ENCODE assay signal across 38 cellular contexts in the genomic region with DNA sequence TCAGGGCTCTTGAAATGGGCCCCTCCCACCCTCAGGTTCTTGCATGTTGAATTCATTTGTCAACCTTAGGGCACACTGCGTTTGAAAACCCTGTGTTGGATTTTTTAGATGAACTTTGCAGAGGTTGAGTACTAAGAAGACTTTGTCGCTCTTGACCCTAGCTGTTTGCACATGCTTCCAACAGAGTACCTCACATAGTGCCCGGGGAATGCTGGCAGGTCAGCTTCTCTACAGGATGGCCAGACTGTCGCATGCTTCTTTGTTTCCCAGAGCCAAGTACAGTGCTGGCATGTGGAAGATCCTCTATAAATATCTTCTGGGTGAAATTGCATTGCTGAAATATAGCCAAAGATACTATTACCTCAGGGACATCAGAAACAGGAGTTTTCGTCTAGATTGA. TPM values are rescaled to one million over a fixed set of nuclear protein-coding genes. Genes with fewer than 3 reads are reported as not detected.
"Had no signal": no experiment of that assay in that cellular context is flagged by ENCODE, and none has a peak within 500 bp of the region (broad histone marks: within the 10 kb centered on the region; RNA-seq: fewer than 3 reads in every experiment).

No MANE protein-coding gene starts in this region.

- H3K4me3 Mint-ChIP-seq: activated B cell treated with CpG ODN at 0.5 μM for 24 hours; activated CD4-positive, alpha-beta memory T cell treated with anti-CD3 and anti-CD28 coated beads for 36 hours; activated naive CD4-positive, alpha-beta T cell treated with anti-CD3 and anti-CD28 coated beads, Interleukin-2, amount 10 ng/mL, durations not matched to agents 7 days and 5 days; activated naive CD8-positive, alpha-beta T cell; activated naive CD8-positive, alpha-beta T cell treated with anti-CD3 and anti-CD28 coated beads, Interleukin-2, amount 50 U/mL, for 24 hours; activated T-cell treated with anti-CD3 and anti-CD28 coated beads, Interleukin-2, amount 50 U/mL, for 4 hours; activated T-helper 1 cell treated with anti-CD3 and anti-CD28 coated beads, Interleukin-12 subunit alpha, Interleukin-12 subunit beta, Interleukin-2, Interleukin-4 antibody, amounts not matched to agents 30 ng/mL and 10 ng/mL and 1 ng/mL, durations not matched to agents 14 hours and 24 hours and 36 hours; brain; T-cell had no signal

- ATAC-seq: activated naive CD8-positive, alpha-beta T cell treated with anti-CD3 and anti-CD28 coated beads, Interleukin-2, amount 50 U/mL, for 24 hours; activated T-cell treated with anti-CD3 and anti-CD28 coated beads, Interleukin-2, amount 50 U/mL, for 4 hours; PC-3; T-cell had no signal

- H3K27ac Mint-ChIP-seq: activated B cell treated with CpG ODN at 0.5 μM for 24 hours; activated CD4-positive, alpha-beta memory T cell treated with anti-CD3 and anti-CD28 coated beads for 36 hours; activated naive CD4-positive, alpha-beta T cell treated with anti-CD3 and anti-CD28 coated beads, Interleukin-2, amount 10 ng/mL, durations not matched to agents 7 days and 5 days; activated naive CD8-positive, alpha-beta T cell; activated naive CD8-positive, alpha-beta T cell treated with anti-CD3 and anti-CD28 coated beads, Interleukin-2, amount 50 U/mL, for 24 hours; activated T-helper 1 cell treated with anti-CD3 and anti-CD28 coated beads, Interleukin-12 subunit alpha, Interleukin-12 subunit beta, Interleukin-2, Interleukin-4 antibody, amounts not matched to agents 30 ng/mL and 10 ng/mL and 1 ng/mL, durations not matched to agents 14 hours and 24 hours and 36 hours; brain; T-cell had no signal

- H3K27me3 ChIP-seq: MG63, Peyer's patch, SJCRH30 had no signal

- H3K4me1 Mint-ChIP-seq: activated B cell treated with CpG ODN at 0.5 μM for 24 hours; activated naive CD4-positive, alpha-beta T cell treated with anti-CD3 and anti-CD28 coated beads, Interleukin-2, amount 10 ng/mL, durations not matched to agents 7 days and 5 days; activated naive CD8-positive, alpha-beta T cell treated with anti-CD3 and anti-CD28 coated beads, Interleukin-2, amount 50 U/mL, for 24 hours; T-cell had no signal

- H3K27ac ChIP-seq: Peyer's patch, RWPE1, SJCRH30, SK-N-MC, VCaP had no signal

- H3K9me3 ChIP-seq: MG63, Peyer's patch, SJCRH30 had no signal

- H3K4me3 ChIP-seq: MG63, Peyer's patch, SJCRH30, SK-N-MC had no signal

- H3K9me3 Mint-ChIP-seq: activated B cell treated with CpG ODN at 0.5 μM for 24 hours; activated CD4-positive, alpha-beta memory T cell treated with anti-CD3 and anti-CD28 coated beads for 36 hours; activated naive CD4-positive, alpha-beta T cell treated with anti-CD3 and anti-CD28 coated beads, Interleukin-2, amount 10 ng/mL, durations not matched to agents 7 days and 5 days; activated naive CD8-positive, alpha-beta T cell treated with anti-CD3 and anti-CD28 coated beads, Interleukin-2, amount 50 U/mL, for 24 hours; activated T-cell treated with anti-CD3 and anti-CD28 coated beads, Interleukin-2, amount 50 U/mL, for 4 hours; activated T-helper 1 cell treated with anti-CD3 and anti-CD28 coated beads, Interleukin-12 subunit alpha, Interleukin-12 subunit beta, Interleukin-2, Interleukin-4 antibody, amounts not matched to agents 30 ng/mL and 10 ng/mL and 1 ng/mL, durations not matched to agents 14 hours and 24 hours and 36 hours; brain; T-cell had no signal

- H3K4me1 ChIP-seq: Peyer's patch, SJCRH30 had no signal

- H3K27me3 Mint-ChIP-seq: activated B cell treated with CpG ODN at 0.5 μM for 24 hours; activated CD4-positive, alpha-beta memory T cell treated with anti-CD3 and anti-CD28 coated beads for 36 hours; activated naive CD4-positive, alpha-beta T cell treated with anti-CD3 and anti-CD28 coated beads, Interleukin-2, amount 10 ng/mL, durations not matched to agents 7 days and 5 days; activated naive CD8-positive, alpha-beta T cell; activated naive CD8-positive, alpha-beta T cell treated with anti-CD3 and anti-CD28 coated beads, Interleukin-2, amount 50 U/mL, for 24 hours; T-cell had no signal

- H3K36me3 ChIP-seq: MG63, Peyer's patch, SJCRH30 had no signal

- DNase-seq: activated B cell treated with CpG ODN at 0.5 μM for 24 hours; activated CD4-positive, alpha-beta memory T cell treated with anti-CD3 and anti-CD28 coated beads for 36 hours; activated CD4-positive, alpha-beta T cell treated with anti-CD3 and anti-CD28 coated beads for 4 hours; activated CD4-positive, alpha-beta T cell treated with anti-CD3 and anti-CD28 coated beads, Interleukin-2, amount 50 U/mL, for 1 hour; activated CD4-positive, CD25-positive, alpha-beta regulatory T cell treated with anti-CD3 and anti-CD28 coated beads, Interleukin-2, amount 50 U/mL, for 72 hours; activated CD8-positive, alpha-beta memory T cell treated with anti-CD3 and anti-CD28 coated beads, Interleukin-2, amount 50 U/mL, for 4 hours; activated naive CD4-positive, alpha-beta T cell treated with anti-CD3 and anti-CD28 coated beads, Interleukin-2, amount 10 ng/mL, durations not matched to agents 7 days and 5 days; activated naive CD8-positive, alpha-beta T cell treated with anti-CD3 and anti-CD28 coated beads, Interleukin-2, amount 50 U/mL, for 24 hours; activated T-cell treated with anti-CD3 and anti-CD28 coated beads for 4 hours; activated T-cell treated with anti-CD3 and anti-CD28 coated beads, Interleukin-2, amount 50 U/mL, for 4 hours; anterior cingulate cortex; central memory CD4-positive, alpha-beta T cell; Kasumi-1; KG1; MG63; NCI-H1048; NCI-H1105 treated with DMSO at 0.1 percent for 48 hours; NCI-H1436; NCI-H1694; NCI-H1930; NCI-H2081 treated with DMSO at 0.1 percent for 48 hours; NCI-H226; NCI-H446 treated with DMSO at 0.1 percent for 48 hours; NCI-H524; NK-92 treated with Interleukin-12 subunit alpha and Interleukin-12 subunit beta, amount 100 ng/mL, for 24 hours; PC-3; Peyer's patch; SHP77; SJCRH30; T-cell; T-helper 2 cell; T-helper 9 cell had no signal

- H3K36me3 Mint-ChIP-seq: activated CD4-positive, alpha-beta memory T cell treated with anti-CD3 and anti-CD28 coated beads for 36 hours; activated naive CD4-positive, alpha-beta T cell treated with anti-CD3 and anti-CD28 coated beads, Interleukin-2, amount 10 ng/mL, durations not matched to agents 7 days and 5 days; activated naive CD8-positive, alpha-beta T cell; brain; T-cell had no signal

RNA-seq across cellular contexts. Expression of a gene that starts 59.9 kb away (rescaled TPM):
- total RNA-seq: activated B cell treated with CpG ODN at 0.5 μM for 24 hours; activated CD4-positive, alpha-beta memory T cell treated with anti-CD3 and anti-CD28 coated beads for 36 hours; activated T-helper 1 cell treated with anti-CD3 and anti-CD28 coated beads, Interleukin-12 subunit alpha, Interleukin-12 subunit beta, Interleukin-2, Interleukin-4 antibody, amounts not matched to agents 30 ng/mL and 10 ng/mL and 1 ng/mL, durations not matched to agents 14 hours and 24 hours and 36 hours; PC-3 had no signal
